Comparison of ENCODE assay signal across 8 cellular contexts in the genomic region with DNA sequence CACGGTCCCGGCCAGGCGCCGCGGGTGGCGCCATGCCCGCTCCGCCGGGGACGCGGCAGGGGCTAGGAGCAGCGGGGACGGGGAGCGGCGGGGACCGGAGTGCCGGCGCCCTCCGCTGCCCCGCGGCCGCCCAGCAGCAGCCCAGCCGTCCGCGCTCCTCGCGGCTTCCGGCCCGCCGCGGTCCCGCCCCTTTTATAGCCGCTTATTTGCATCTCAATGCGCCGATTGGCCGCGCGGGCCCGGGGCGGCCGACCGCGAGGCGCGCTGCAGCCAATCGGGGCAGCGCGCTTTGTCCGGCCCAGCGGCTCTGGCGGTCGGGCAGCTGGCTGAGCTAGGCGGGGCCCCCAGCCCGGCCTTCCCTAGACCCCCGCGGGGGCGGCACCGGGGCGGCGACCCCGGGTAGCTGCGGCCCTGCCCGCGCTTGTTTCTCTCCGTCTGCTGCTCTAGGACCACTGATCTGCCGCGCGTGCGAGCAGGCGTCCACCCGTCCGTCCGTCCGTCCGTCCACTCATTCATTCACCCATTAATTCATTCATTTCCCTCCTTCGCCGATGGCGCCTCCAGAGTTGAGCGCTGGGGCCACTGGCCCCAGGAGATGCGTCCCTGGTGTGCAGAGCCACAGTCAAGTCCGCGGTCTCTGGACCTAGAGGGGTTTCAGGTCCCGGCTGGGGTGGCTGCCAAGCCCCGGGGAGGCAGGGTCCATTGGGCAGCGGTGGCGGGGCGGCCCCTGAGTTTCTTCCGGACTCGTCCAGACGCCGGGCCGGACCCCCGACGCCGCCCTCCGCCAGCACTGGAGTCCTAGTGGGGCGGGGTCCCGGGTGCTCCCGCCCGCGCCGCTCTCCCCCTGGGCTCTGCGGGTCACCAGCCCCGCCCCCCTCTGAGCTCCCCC. TPM values are rescaled to one million over a fixed set of nuclear protein-coding genes. Genes with fewer than 3 reads are reported as not detected.
DNase-seq lines count a peak whose midpoint lies in the region; ATAC-seq and TF ChIP-seq lines count a peak whose summit lies in the region.

A gene with protein sequence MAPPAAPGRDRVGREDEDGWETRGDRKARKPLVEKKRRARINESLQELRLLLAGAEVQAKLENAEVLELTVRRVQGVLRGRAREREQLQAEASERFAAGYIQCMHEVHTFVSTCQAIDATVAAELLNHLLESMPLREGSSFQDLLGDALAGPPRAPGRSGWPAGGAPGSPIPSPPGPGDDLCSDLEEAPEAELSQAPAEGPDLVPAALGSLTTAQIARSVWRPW (minus strand): TSS at position 167 of the 889 bp plus-strand sequence. CDS start 133 bp downstream, at position 34.

- H3K27me3 ChIP-seq in HUES48 (ENCODE audit: control insufficient read depth, insufficient read depth, low read length): peaks cover 54% of the 10 kb centered on the region
- peaks cover 41% of the 10 kb centered on the region for H3K27me3 ChIP-seq in NT2/D1 (ENCODE audit: insufficient read depth, insufficient read length)
- H3K27me3 ChIP-seq in mucosa of stomach (ENCODE audit: control insufficient read depth, insufficient read depth, low read length): peaks cover 14% of the 10 kb centered on the region

- H3K9ac ChIP-seq in HUES48 (ENCODE audit: low read depth, low read length): peak within 1 kb of the TSS; percentile 31; the same call in 1 of the 2 replicates
- peak within 1 kb of the TSS; percentile 91 for H3K9ac ChIP-seq in NT2/D1 (ENCODE audit: insufficient read length, low read depth)
- H3K9ac ChIP-seq in mucosa of stomach (ENCODE audit: low read length): peak within 1 kb of the TSS; percentile 22

- DNase-seq in Caki2 (ENCODE audit: low read depth): peak; percentile 82
- DNase-seq in NT2/D1 (ENCODE audit: low read depth, low spot score): peak; percentile 90
- DNase-seq in activated T-cell treated with anti-CD3 and anti-CD28 coated beads for 1 hour (ENCODE audit: low read depth): peak; percentile 64
- DNase-seq in erythroblast (lab: John Stamatoyannopoulos, UW): peak; percentile 93 to 96
- DNase-seq in stimulated activated CD8-positive, alpha-beta memory T cell treated with anti-CD3 and anti-CD28 coated beads, Interleukin-4, amount 100 ng/mL, for 24 hours (ENCODE audit: low read depth): peak; percentile 73

- no peaks in the 10 kb centered on the region; the same call in 1 of the 2 replicates for H3K36me3 ChIP-seq in HUES48 (ENCODE audit: control insufficient read depth, insufficient read depth, low read length)
- H3K36me3 ChIP-seq in NT2/D1 (ENCODE audit: insufficient read depth, insufficient read length, low read length): peaks cover under 1% of the 10 kb centered on the region
- peaks cover under 1% of the 10 kb centered on the region for H3K36me3 ChIP-seq in mucosa of stomach (ENCODE audit: control insufficient read depth, insufficient read depth, low read length)

- TF ChIP-seq POLR2A in erythroblast (IDR thresholded peaks at IDR 0.05; ENCODE audit: low read length): peak; percentile 99

- peak within 1 kb of the TSS; percentile 58 for H3K27ac ChIP-seq in HUES48 (ENCODE audit: low read depth, low read length)

- H3K4me1 ChIP-seq in HUES48 (ENCODE audit: control insufficient read depth, insufficient read depth, low read length) (peaks cover 11% of the 10 kb centered on the region; the same call in 1 of the 2 replicates), NT2/D1 (ENCODE audit: insufficient read depth, insufficient read length) (peaks cover 11% of the 10 kb centered on the region), mucosa of stomach (ENCODE audit: control insufficient read depth, insufficient read depth, low read length) (peaks cover 11% of the 10 kb centered on the region)

- no peaks in the 10 kb centered on the region for H3K9me3 ChIP-seq in HUES48 (ENCODE audit: control insufficient read depth, insufficient read depth, low read length)
- H3K9me3 ChIP-seq in NT2/D1 (ENCODE audit: insufficient read depth, low read length): peaks cover 6% of the 10 kb centered on the region; the same call in 1 of the 2 replicates
- no peaks in the 10 kb centered on the region for H3K9me3 ChIP-seq in mucosa of stomach (ENCODE audit: control insufficient read depth, low read length)

- H3K4me3 ChIP-seq in HUES48 (ENCODE audit: low read depth, low read length) (peak within 1 kb of the TSS; percentile 67), NT2/D1 (ENCODE audit: insufficient read length, low read depth) (peak within 1 kb of the TSS; percentile 72), mucosa of stomach (ENCODE audit: low read length) (peak within 1 kb of the TSS; percentile 22)

- in situ Hi-C loops in Caki2 (cut with HindIII; ENCODE audit: low pct_unique_long_range_greater_than_20kb, low sequenced_read_pairs): no loop called here

- peak; percentile 85 for ATAC-seq in GM21390 (IDR thresholded peaks at IDR 0.05; ENCODE audit: unreplicated experiment)

RNA-seq across cellular contexts. Expression of the gene that starts here (rescaled TPM):
- total RNA-seq in Caki2 (2014; rRNA removed; shearing (Covaris generic); ENCODE audit: low replicate concordance): 17.9 and 23.9 TPM in 2 replicates

Comparison
In these comparisons a context has a peak if more than half of its experiments do, and no peak if none do; other contexts are left out.
1. Peak in every context shown above with its lines: DNase-seq, ATAC-seq, H3K4me3 ChIP-seq and H3K27ac ChIP-seq.
2. H3K4me3 ChIP-seq: peak in every context shown above with its lines; median percentile 72 in NT2/D1; 67 in HUES48; 22 in mucosa of stomach.
3. H3K9ac ChIP-seq: peak in every context shown above with its lines; median percentile 91 in NT2/D1; 31 in HUES48; 22 in mucosa of stomach.